ENCODE assay signal across 8 cellular contexts in the genomic region with DNA sequence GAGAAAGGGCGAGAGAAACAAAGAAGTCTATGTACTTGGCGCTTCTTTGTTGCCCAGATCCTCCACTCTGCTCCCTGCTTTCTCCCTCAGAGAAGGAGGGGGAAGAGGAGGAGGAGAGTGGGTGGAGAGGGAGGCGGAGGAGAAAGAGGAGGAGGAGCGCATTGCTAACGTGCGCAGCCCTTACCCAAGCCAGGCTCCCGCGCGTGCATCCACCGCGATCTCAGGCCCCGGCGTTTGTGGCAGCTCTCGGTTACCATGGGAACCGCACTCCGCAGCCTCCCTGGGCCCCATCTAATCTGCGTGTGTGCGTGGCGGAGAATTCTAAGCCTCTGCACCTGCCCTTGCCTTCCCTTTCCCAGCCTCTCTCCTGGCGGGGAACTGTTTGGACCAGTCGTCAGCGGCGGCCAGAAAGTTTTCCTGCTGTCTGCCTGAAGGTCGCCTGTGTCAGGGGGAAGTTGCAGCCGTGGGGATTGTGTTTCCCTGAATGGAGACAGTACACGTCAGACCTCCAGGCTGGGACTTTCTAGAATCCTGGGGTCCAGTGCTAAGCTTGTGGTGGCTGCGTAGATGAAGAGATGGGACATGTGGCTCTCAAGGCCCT. TPM values are rescaled to one million over a fixed set of nuclear protein-coding genes. Genes with fewer than 3 reads are reported as not detected.
A peak's percentile ranks its signal among the peaks of the same experiment; 100 is the strongest.
DNase-seq lines count a peak whose midpoint lies in the region; ATAC-seq and TF ChIP-seq lines count a peak whose summit lies in the region.
"Had no signal": no experiment of that assay in that cellular context is flagged by ENCODE, and none has a peak within 500 bp of the region (broad histone marks: within the 10 kb centered on the region; RNA-seq: fewer than 3 reads in every experiment).

Gene ERICH6B, minus strand, starts transcription at position 239 of the 601 bp plus-strand sequence. CDS start 18,734 bp downstream, outside the sequence.

- peaks cover 40 to 92% of the 10 kb centered on the region in 2 donors for H3K27me3 Mint-ChIP-seq in effector memory CD8-positive, alpha-beta T cell

- no peaks in the 10 kb centered on the region for H3K79me1 ChIP-seq in IMR-90 (ENCODE audit: low read depth in 1 of 2, low read length in 2 of 2)

- no peak within 1 kb of the TSS for H2AK5ac ChIP-seq in IMR-90 (ENCODE audit: low read depth, low read length)

- TF ChIP-seq CTCF in IMR-90 (conservative IDR thresholded peaks at IDR 0.05; ENCODE audit: low read depth, low read length): no peak
- TF ChIP-seq CTCF in left ventricle myocardium inferior (IDR thresholded peaks at IDR 0.05; ENCODE audit: borderline replicate concordance): no peak

- H2BK20ac ChIP-seq in IMR-90 (ENCODE audit: low read depth, low read length): no peak within 1 kb of the TSS

- intact Hi-C loops in IMR-90 (cut with micrococcal nuclease) (no loop called here), left ventricle myocardium inferior (cut with micrococcal nuclease) (no loop called here)

- no peaks in the 10 kb centered on the region for H3K36me3 Mint-ChIP-seq in effector memory CD8-positive, alpha-beta T cell (ENCODE audit: insufficient read depth)

- no peak within 1 kb of the TSS for H2AK9ac ChIP-seq in IMR-90 (replicated peaks; ENCODE audit: low read depth, low read length, poor library complexity)

- H3K4me2 ChIP-seq in IMR-90 (ENCODE audit: low read depth, low read length): no peak within 1 kb of the TSS; the same call in 1 of the 2 replicates

- no peak within 1 kb of the TSS for H2BK15ac ChIP-seq in IMR-90 (ENCODE audit: low read depth, low read length)

- no peak within 1 kb of the TSS for H2BK5ac ChIP-seq in IMR-90 (ENCODE audit: low read depth, low read length, poor library complexity, severe bottlenecking)

- TF ChIP-seq RAD21 in IMR-90 (IDR thresholded peaks at IDR 0.05; ENCODE audit: low read length): no peak

- dilution Hi-C loops in IMR-90 (cut with HindIII; ENCODE audit: low sequenced_read_pairs, unreplicated experiment): no loop called here

- H2BK120ac ChIP-seq in IMR-90 (ENCODE audit: low read depth, low read length): no peak within 1 kb of the TSS

- H3K4me3 ChIP-seq in IMR-90 (ENCODE audit: insufficient read depth, low read depth, low read length) (no peak within 1 kb of the TSS), left ventricle myocardium inferior (peak within 1 kb of the TSS; percentile 50)

- H3K23ac ChIP-seq in IMR-90 (ENCODE audit: low read depth, low read length): no peak within 1 kb of the TSS

- ATAC-seq in IMR-90 (ENCODE audit: low read depth) (peak; percentile 90), GM21526 (IDR thresholded peaks at IDR 0.05; ENCODE audit: low FRiP score, unreplicated experiment) (no peak)
- no peak for ATAC-seq in effector memory CD8-positive, alpha-beta T cell (replicated peaks)

- peaks cover 0 to 3% of the 10 kb centered on the region in 2 donors for H3K4me1 Mint-ChIP-seq in effector memory CD8-positive, alpha-beta T cell (ENCODE audit: low read depth in 2 of 2)
- H3K4me1 Mint-ChIP-seq: central memory CD8-positive, alpha-beta T cell had no signal

- WGBS in IMR-90 (ENCODE audit: extremely low coverage in 2 of 2, insufficient read length in 1 of 2), 2 experiments: 26% methylated on average over 4 of the region's 27 CpGs; no CpG with 5 or more reads in 1 of the 2 experiments

- H3K36me3 ChIP-seq in IMR-90 (ENCODE audit: control insufficient read depth, insufficient read depth, low read length) (no peaks in the 10 kb centered on the region), left ventricle myocardium inferior (no peaks in the 10 kb centered on the region)

- no peak within 1 kb of the TSS for H4K5ac ChIP-seq in IMR-90 (ENCODE audit: low read depth, low read length)

- H3K27ac ChIP-seq in IMR-90 (ENCODE audit: insufficient read depth, low read length): no peak within 1 kb of the TSS
- H3K27ac ChIP-seq in left ventricle myocardium inferior (replicated peaks): no peak within 1 kb of the TSS

- no peaks in the 10 kb centered on the region for H4K20me1 ChIP-seq in IMR-90 (ENCODE audit: insufficient read depth, low read length)

- no peak within 1 kb of the TSS for H4K8ac ChIP-seq in IMR-90 (ENCODE audit: low read depth in 2 of 2, low read length in 2 of 2)

- no peak within 1 kb of the TSS for H3K27ac Mint-ChIP-seq in effector memory CD8-positive, alpha-beta T cell

- POLR2A ChIA-PET in IMR-90 (lab: Charles Lee; ENCODE audit: unreplicated experiment): no interaction called here

- no peak within 1 kb of the TSS for H3K14ac ChIP-seq in IMR-90 (replicated peaks; ENCODE audit: low read depth, low read length)

- no peak for TF ChIP-seq POLR2A in IMR-90 (IDR thresholded peaks at IDR 0.05; ENCODE audit: low read depth, low read length)

- H3K27me3 ChIP-seq in IMR-90 (ENCODE audit: control insufficient read depth, insufficient read depth, low read length): peaks cover 30% of the 10 kb centered on the region
- peaks cover 90% of the 10 kb centered on the region for H3K27me3 ChIP-seq in left ventricle myocardium inferior (ENCODE audit: low read depth)

- DNase-seq in IMR-90: peak; percentile 7
- peak; percentile 95 for DNase-seq in SK-N-DZ (ENCODE audit: low spot score)
- DNase-seq in left ventricle myocardium inferior: peak; percentile 19
- DNase-seq in retina: peak; percentile 93
- DNase-seq in effector memory CD8-positive, alpha-beta T cell: no peak
- no peak for DNase-seq in SW 1271 (lab: John Stamatoyannopoulos, UW)

- H3K9me3 Mint-ChIP-seq in effector memory CD8-positive, alpha-beta T cell: no peaks in the 10 kb centered on the region
- H3K9me3 Mint-ChIP-seq: central memory CD8-positive, alpha-beta T cell had no signal

- CTCF ChIA-PET in IMR-90 (lab: Yijun Ruan, JAX): interaction anchor here (1.2 kb wide), 1 partner anchor 24 kb away, joined by 3 read pairs; no protein-coding TSS in a partner anchor

- no peak within 1 kb of the TSS for H3K4ac ChIP-seq in IMR-90 (ENCODE audit: low read depth, low read length)

- no peaks in the 10 kb centered on the region for H3K4me1 ChIP-seq in IMR-90 (ENCODE audit: control insufficient read depth, insufficient read depth, low read length)
- peaks cover 10% of the 10 kb centered on the region for H3K4me1 ChIP-seq in left ventricle myocardium inferior

- H3K56ac ChIP-seq in IMR-90 (ENCODE audit: extremely low read depth, insufficient read depth, low read length): no peak within 1 kb of the TSS

- H3K9me3 ChIP-seq in IMR-90 (ENCODE audit: control insufficient read depth, insufficient read depth, low read length) (no peaks in the 10 kb centered on the region), left ventricle myocardium inferior (replicated peaks) (peaks cover 13% of the 10 kb centered on the region)

- no peak within 1 kb of the TSS for H3K9ac ChIP-seq in IMR-90 (ENCODE audit: low read depth, low read length)

- no peaks in the 10 kb centered on the region for H3K9me1 ChIP-seq in IMR-90 (ENCODE audit: insufficient read depth, low read length)

- in situ Hi-C loops in IMR-90 (cut with MboI; ENCODE audit: low sequenced_read_pairs): no loop called here

- no peak within 1 kb of the TSS for H3K4me3 Mint-ChIP-seq in effector memory CD8-positive, alpha-beta T cell
- H3K4me3 Mint-ChIP-seq: central memory CD8-positive, alpha-beta T cell had no signal

- no peak within 1 kb of the TSS for H3K18ac ChIP-seq in IMR-90 (ENCODE audit: low read depth, low read length)

- H2AFZ ChIP-seq in IMR-90 (replicated peaks; ENCODE audit: low read length, poor library complexity): peak within 1 kb of the TSS; percentile 44

- BruUV-seq in IMR-90 (replicated peaks; lab: Mats Ljungman, UMichigan): no TSS peak

- no peak within 1 kb of the TSS for H4K91ac ChIP-seq in IMR-90 (ENCODE audit: insufficient read depth, low read depth, low read length)

TF ChIP-seq in IMR-90, 13 proteins besides CTCF, POLR2A, EP300 and RAD21:
- no peak for TF ChIP-seq RFX5 (IDR thresholded peaks at IDR 0.05; ENCODE audit: low read depth, low read length)
- TF ChIP-seq USF2 (IDR thresholded peaks at IDR 0.05; ENCODE audit: low read depth, low read length): no peak
- no peak for TF ChIP-seq MAZ (IDR thresholded peaks at IDR 0.05; ENCODE audit: borderline replicate concordance, low read depth, low read length)

RNA-seq across cellular contexts. Expression of gene ERICH6B, which starts in this region (rescaled TPM):
- total RNA-seq in IMR-90 (2012; rRNA removed) (not detected in 2 replicates), left ventricle myocardium inferior (not detected)
- polyA plus RNA-seq in IMR-90 (2012; rRNA removed): not detected in 2 replicates
- not detected in 2 replicates for polyA plus RNA-seq in IMR-90 (2012; cell fraction: cytosol; rRNA removed)
- not detected in 2 replicates for polyA plus RNA-seq in IMR-90 (2012; cell fraction: nucleus; rRNA removed; ENCODE audit: low replicate concordance)
- not detected in 2 replicates for polyA plus RNA-seq in SK-N-DZ (2014; cell fraction: cytosol; rRNA removed)
- 0.12 TPM in 1 of 2 replicates, not detected in the other for polyA plus RNA-seq in SK-N-DZ (2014; cell fraction: nucleus; rRNA removed)

Comparison
In these comparisons a context has a peak if more than half of its experiments do, and no peak if none do; other contexts are left out.
1. Peak in DNase-seq and ATAC-seq in IMR-90; RNA of the gene not detected or under 1 TPM.
2. Peak in DNase-seq and H3K4me3 ChIP-seq in left ventricle myocardium inferior; RNA of the gene not detected or under 1 TPM.
3. DNase-seq: peak in SK-N-DZ (single experiment) and retina (single experiment); none in effector memory CD8-positive, alpha-beta T cell (0 of 3) and SW 1271 (0 of 2).